In the genomic region with DNA sequence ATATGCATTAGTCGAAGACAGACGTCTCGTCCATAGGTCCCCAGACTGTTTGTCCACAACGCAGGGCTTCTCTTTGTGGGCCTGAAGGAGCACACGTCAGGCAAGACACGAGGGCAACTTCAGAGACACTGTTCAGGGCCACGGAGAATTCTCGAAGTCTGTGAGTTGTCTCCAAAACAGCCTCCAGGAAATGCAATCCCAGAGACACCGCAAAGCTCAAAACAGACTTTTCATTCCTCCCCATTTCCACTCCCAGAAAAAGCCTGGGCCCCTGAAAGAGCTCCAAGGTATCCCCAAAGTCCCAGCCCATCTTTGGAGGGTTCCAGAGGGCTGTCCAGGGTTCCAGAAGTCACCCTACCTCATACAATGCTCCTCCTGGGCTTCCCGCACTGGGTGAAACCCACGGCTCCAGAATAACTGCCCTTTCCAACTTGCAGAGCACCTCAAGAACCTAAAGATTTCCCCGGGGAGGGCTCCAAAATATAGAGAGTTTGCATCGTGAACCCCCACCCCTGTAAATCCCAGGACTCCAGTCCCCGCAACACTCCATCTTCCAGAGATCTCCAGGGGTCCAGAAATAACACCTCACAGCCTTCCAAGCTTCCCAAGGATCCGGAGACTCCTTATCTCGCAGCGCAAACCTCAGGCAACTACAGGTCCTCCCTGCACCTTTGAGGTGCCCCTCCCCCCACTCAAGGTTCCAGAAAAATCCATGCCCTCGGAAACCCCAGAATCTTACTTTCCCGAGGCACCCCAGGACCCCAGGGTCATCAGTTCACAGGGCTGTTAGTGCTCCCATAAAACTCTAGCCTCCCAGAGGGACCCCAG, we compare ENCODE assay signal across 6 cellular contexts. TPM values are rescaled to one million over a fixed set of nuclear protein-coding genes. Genes with fewer than 3 reads are reported as not detected.
DNase-seq lines count a peak whose midpoint lies in the region; ATAC-seq and TF ChIP-seq lines count a peak whose summit lies in the region.

No MANE protein-coding gene starts in this region.

- peaks cover 10% of the 10 kb centered on the region for H3K4me1 ChIP-seq in ovary (ENCODE audit: insufficient read depth)

- TF ChIP-seq CTCF in ovary (IDR thresholded peaks at IDR 0.05): no peak

- peak overlapping the region; percentile 87 to 88 for H3K27ac ChIP-seq in ovary

- no peaks in the 10 kb centered on the region for H3K36me3 ChIP-seq in ovary

- H3K9me3 Mint-ChIP-seq in activated CD4-positive, alpha-beta T cell treated with anti-CD3 and anti-CD28 coated beads for 36 hours (ENCODE audit: low read depth): peaks cover 3% of the 10 kb centered on the region

- CTCF ChIA-PET in activated CD4-positive, alpha-beta T cell treated with anti-CD3 and anti-CD28 coated beads for 36 hours (lab: Charles Lee): interaction anchor here (0.7 to 2.0 kb wide), 4 partner anchors 9 to 153 kb away, joined by 3 to 11 read pairs (median 5); a partner anchor contains a TSS

- H3K27me3 ChIP-seq in ovary: no peaks in the 10 kb centered on the region

- ATAC-seq in activated CD4-positive, alpha-beta T cell treated with anti-CD3 and anti-CD28 coated beads for 36 hours: no peak
- ATAC-seq in HG03342 (IDR thresholded peaks at IDR 0.05; ENCODE audit: unreplicated experiment): no peak

- 25 to 33% (median 29%) methylated on average over 19 of the region's 19 CpGs for WGBS in ovary, 3 donors

- no peaks in the 10 kb centered on the region for H3K27me3 Mint-ChIP-seq in activated CD4-positive, alpha-beta T cell treated with anti-CD3 and anti-CD28 coated beads for 36 hours

- H3K4me1 Mint-ChIP-seq in activated CD4-positive, alpha-beta T cell treated with anti-CD3 and anti-CD28 coated beads for 36 hours: peaks cover 57% of the 10 kb centered on the region

- H3K4me3 Mint-ChIP-seq in activated CD4-positive, alpha-beta T cell treated with anti-CD3 and anti-CD28 coated beads for 36 hours: peak overlapping the region; percentile 86

- DNase-seq in activated CD4-positive, alpha-beta T cell treated with anti-CD3 and anti-CD28 coated beads for 36 hours: no peak
- DNase-seq in activated CD4-positive, alpha-beta T cell treated with anti-CD3 and anti-CD28 coated beads, Interleukin-2, amount 50 U/mL, for 4 hours: no peak
- DNase-seq in cerebellar cortex (ENCODE audit: low spot score): peak; percentile 74
- peak in 2 of 5 donors; percentile 41 to 51 for DNase-seq in ovary
- no peak for DNase-seq in AG08396 (ENCODE audit: low spot score)

- peak overlapping the region; percentile 90 for H3K27ac Mint-ChIP-seq in activated CD4-positive, alpha-beta T cell treated with anti-CD3 and anti-CD28 coated beads for 36 hours

- TF ChIP-seq EP300 in ovary (IDR thresholded peaks at IDR 0.05): no peak

- POLR2A ChIA-PET in activated CD4-positive, alpha-beta T cell treated with anti-CD3 and anti-CD28 coated beads for 36 hours (lab: Charles Lee): interaction anchor here (0.6 to 1.1 kb wide), 4 partner anchors 10 to 53 kb away, joined by 4 to 12 read pairs (median 7); a partner anchor contains a TSS

- no peaks in the 10 kb centered on the region for H3K9me3 ChIP-seq in ovary

- intact Hi-C loops in activated CD4-positive, alpha-beta T cell treated with anti-CD3 and anti-CD28 coated beads for 36 hours (cut with DNase I, micrococcal nuclease): loop anchor here (1.0 to 10.0 kb wide), 16 partner anchors 10 to 495 kb away; a partner anchor contains a TSS
- intact Hi-C loops in ovary (cut with DNase I): loop anchor here in 3 of 4 donors (5.0 to 10.0 kb wide), 5 partner anchors 60 to 317 kb away; a partner anchor contains a TSS

- H3K36me3 Mint-ChIP-seq in activated CD4-positive, alpha-beta T cell treated with anti-CD3 and anti-CD28 coated beads for 36 hours (ENCODE audit: low read depth): peaks cover 50% of the 10 kb centered on the region

- no peak for TF ChIP-seq POLR2A in ovary (IDR thresholded peaks at IDR 0.05)

- peak overlapping the region; percentile 30 for H3K4me3 ChIP-seq in ovary

RNA-seq across cellular contexts. Expression of a gene that starts 0.7 kb away (rescaled TPM):
- total RNA-seq in activated CD4-positive, alpha-beta T cell treated with anti-CD3 and anti-CD28 coated beads for 36 hours: 1,000 to 10,000 TPM in 1 of 2 experiments, 100 to 1,000 TPM in 1; 809 to 1,111 TPM
- total RNA-seq in ovary: 1,000 to 10,000 TPM; 1,608 to 2,908 (median 2,022) TPM
- 1,000 to 10,000 TPM; 2,697 to 3,617 TPM for polyA plus RNA-seq in ovary

RNA-seq across cellular contexts. Expression of a gene that starts 9.7 kb away (rescaled TPM):
- total RNA-seq in activated CD4-positive, alpha-beta T cell treated with anti-CD3 and anti-CD28 coated beads for 36 hours: 100 to 1,000 TPM; 128 to 143 TPM
- 10 to 100 TPM; 10.6 to 57.7 (median 45.9) TPM for total RNA-seq in ovary
- 10 to 100 TPM; 14.6 to 48.1 TPM for polyA plus RNA-seq in ovary

RNA-seq across cellular contexts. Expression of a gene that starts 28.7 kb away (rescaled TPM):
- 100 to 1,000 TPM in 1 of 2 experiments, 10 to 100 TPM in 1; 80.2 to 102 TPM for total RNA-seq in activated CD4-positive, alpha-beta T cell treated with anti-CD3 and anti-CD28 coated beads for 36 hours
- 10 to 100 TPM; 16.3 to 33.6 (median 29.0) TPM for total RNA-seq in ovary
- 10 to 100 TPM; 17.0 to 32.5 TPM for polyA plus RNA-seq in ovary

RNA-seq across cellular contexts. Expression of a gene that starts 29.3 kb away (rescaled TPM):
- total RNA-seq in activated CD4-positive, alpha-beta T cell treated with anti-CD3 and anti-CD28 coated beads for 36 hours: 100 to 1,000 TPM; 155 to 178 TPM
- total RNA-seq in ovary: 100 to 1,000 TPM in 1 of 7 donors, 10 to 100 TPM in 6; 44.8 to 101 (median 56.6) TPM
- polyA plus RNA-seq in ovary: 10 to 100 TPM; 11.4 to 53.1 TPM

RNA-seq across cellular contexts. Expression of a gene that starts 30.9 kb away (rescaled TPM):
- total RNA-seq in activated CD4-positive, alpha-beta T cell treated with anti-CD3 and anti-CD28 coated beads for 36 hours: 1 to 10 TPM; 1.4 to 2.4 TPM
- under 1 TPM in 4 of 7 donors, not detected in 3; 0.28 to 0.78 (median 0.68) TPM for total RNA-seq in ovary
- under 1 TPM in 1 of 2 donors, not detected in 1; 0.52 TPM for polyA plus RNA-seq in ovary
